8 cellular contexts compared by ENCODE assay signal in the genomic region with DNA sequence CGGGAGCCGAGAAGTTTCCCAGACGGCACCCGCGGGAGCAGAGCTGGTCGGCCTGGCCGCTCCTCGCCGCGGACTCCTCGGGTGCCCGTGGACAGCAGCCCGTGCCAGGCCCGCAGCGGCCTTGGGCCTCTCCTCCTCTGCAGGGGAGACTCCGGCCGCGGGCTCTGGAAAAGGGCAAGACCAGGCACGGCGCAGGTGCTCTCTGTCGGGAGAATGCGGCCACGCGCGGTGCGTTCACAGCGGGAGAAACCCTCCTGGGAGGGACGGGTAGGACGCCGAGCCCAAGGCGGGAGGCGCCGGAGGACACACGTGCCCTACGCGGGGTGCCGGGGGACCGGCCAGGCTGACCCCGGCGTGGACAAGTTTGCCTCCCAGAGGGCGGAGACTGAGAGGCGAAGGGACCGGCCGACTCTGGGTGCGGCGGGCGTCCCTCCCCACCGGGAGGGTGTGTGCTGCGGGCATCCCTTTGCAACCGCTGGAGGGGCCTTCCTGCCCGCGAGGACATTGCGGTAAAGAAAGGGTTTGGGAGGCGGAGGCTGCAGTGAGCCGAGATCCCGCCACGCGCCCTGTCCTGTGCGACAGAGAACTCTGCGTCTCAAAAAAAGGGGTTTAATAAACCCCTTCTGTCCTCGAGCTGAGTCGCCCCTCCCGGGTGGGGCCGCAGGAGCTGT. TPM values are rescaled to one million over a fixed set of nuclear protein-coding genes. Genes with fewer than 3 reads are reported as not detected.
A peak's percentile ranks its signal among the peaks of the same experiment; 100 is the strongest.
DNase-seq lines count a peak whose midpoint lies in the region; TF ChIP-seq lines count a peak whose summit lies in the region.
"Had no signal": no experiment of that assay in that cellular context is flagged by ENCODE, and none has a peak within 500 bp of the region (broad histone marks: within the 10 kb centered on the region; RNA-seq: fewer than 3 reads in every experiment).

No MANE protein-coding gene starts in this region.

- H3K36me3 ChIP-seq in right atrium auricular region (peaks cover 3% of the 10 kb centered on the region), suprapubic skin (no peaks in the 10 kb centered on the region)

- WGBS in suprapubic skin = 32% methylated on average over 18 of the region's 64 CpGs

- peak overlapping the region; percentile 54 to 58 for H3K4me3 ChIP-seq in right atrium auricular region
- H3K4me3 ChIP-seq in suprapubic skin = peak overlapping the region; percentile 53

- H3K27me3 ChIP-seq in right atrium auricular region (no peaks in the 10 kb centered on the region), suprapubic skin (no peaks in the 10 kb centered on the region)

- TF ChIP-seq CTCF in right atrium auricular region (IDR thresholded peaks at IDR 0.05) (no peak), suprapubic skin (IDR thresholded peaks at IDR 0.05) (no peak), GM10266 (IDR thresholded peaks at IDR 0.05; ENCODE audit: control insufficient read depth, insufficient read depth, low read depth, missing control alignments) (no peak)

- TF ChIP-seq POLR2A in suprapubic skin (IDR thresholded peaks at IDR 0.05) = no peak

- H3K9me3 ChIP-seq in right atrium auricular region (no peaks in the 10 kb centered on the region), suprapubic skin (no peaks in the 10 kb centered on the region)

- H3K27ac ChIP-seq in right atrium auricular region (peak overlapping the region; percentile 84 to 88), suprapubic skin (peak overlapping the region; percentile 65)
- H3K27ac ChIP-seq: 22Rv1 had no signal

- TF ChIP-seq EP300 in suprapubic skin (IDR thresholded peaks at IDR 0.05) = no peak

- DNase-seq in DMS53 (lab: John Stamatoyannopoulos, UW) = peak; percentile 41
- no peak for DNase-seq in DMS53 treated with DMSO at 0.1 percent for 48 hours (lab: John Stamatoyannopoulos, UW; ENCODE audit: unreplicated experiment)
- no peak for DNase-seq in right atrium auricular region (ENCODE audit: low spot score)
- DNase-seq in suprapubic skin (ENCODE audit: low spot score in 2 of 2) = peak in 1 of 2 donors; percentile 72
- DNase-seq in superior temporal gyrus (ENCODE audit: extremely low spot score) = no peak
- no peak for DNase-seq in GM10266 (ENCODE audit: extremely low spot score)
- DNase-seq: dermis blood vessel endothelial cell had no signal

- H3K4me1 ChIP-seq in right atrium auricular region (peaks cover 0 to 47% of the 10 kb centered on the region in 2 donors), suprapubic skin (peaks cover 47% of the 10 kb centered on the region)

RNA-seq across cellular contexts. Expression of gene IFITM1, which starts 2.3 kb away (rescaled TPM):
- 100 to 1,000 TPM in 1 of 2 donors, 10 to 100 TPM in 1; 82.3 to 241 TPM for total RNA-seq in right atrium auricular region
- total RNA-seq in suprapubic skin = 100 to 1,000 TPM in 1 of 4 donors, 10 to 100 TPM in 3; 50.7 to 128 (median 67.6) TPM

RNA-seq across cellular contexts. Expression of gene IFITM3, which starts 4.5 kb away (rescaled TPM):
- total RNA-seq in right atrium auricular region (100 to 1,000 TPM; 156 to 372 TPM), suprapubic skin (100 to 1,000 TPM in 2 of 4 donors, 10 to 100 TPM in 2; 69.6 to 160 (median 110) TPM)

RNA-seq across cellular contexts. Expression of gene IFITM2, which starts 8.6 kb away (rescaled TPM):
- total RNA-seq in right atrium auricular region (100 to 1,000 TPM; 120 to 296 TPM), suprapubic skin (10 to 100 TPM; 25.6 to 84.1 (median 45.1) TPM)

RNA-seq across cellular contexts. Expression of gene IFITM5, which starts 16.8 kb away (rescaled TPM):
- total RNA-seq in right atrium auricular region (not detected), suprapubic skin (not detected)
- total RNA-seq: dermis blood vessel endothelial cell had no signal

RNA-seq across cellular contexts. Expression of gene PGGHG, which starts 27.2 kb away (rescaled TPM):
- 1 to 10 TPM; 4.9 to 9.4 TPM for total RNA-seq in right atrium auricular region
- 10 to 100 TPM in 2 of 4 donors, 1 to 10 TPM in 2; 3.5 to 22.0 (median 8.1) TPM for total RNA-seq in suprapubic skin
